In genomic region chr2:20584637-20585321, GRCh38 we compare ENCODE assay signal across 8 cellular contexts.
A peak's percentile ranks its signal among the peaks of the same experiment; 100 is the strongest.
DNase-seq lines count a peak whose midpoint lies in the region; ATAC-seq lines count a peak whose summit lies in the region.

No MANE protein-coding gene starts in this region.

- H3K27me3 ChIP-seq in CD4-positive, alpha-beta memory T cell (ENCODE audit: insufficient read depth, low read length), result no peaks in the 10 kb centered on the region

- H3K4me1 ChIP-seq in CD4-positive, alpha-beta memory T cell (ENCODE audit: insufficient read depth, low read length), result no peaks in the 10 kb centered on the region

- peaks cover 0 to 5% of the 10 kb centered on the region in 2 donors for H3K36me3 Mint-ChIP-seq in CD4-positive, alpha-beta memory T cell

- DNase-seq in GM04503 (ENCODE audit: low read depth) (peak; percentile 92), amygdala (lab: John Stamatoyannopoulos, UW) (peak in 44 of 56 donors; percentile 18 to 85 (median 51)), left ventricle myocardium superior (no peak), retina (peak; percentile 68), SIG-M5 (lab: John Stamatoyannopoulos, UW) (no peak)
- DNase-seq in CD4-positive, alpha-beta memory T cell, result no peak

- no peaks in the 10 kb centered on the region for H3K36me3 ChIP-seq in CD4-positive, alpha-beta memory T cell (ENCODE audit: insufficient read depth, low read length)

- no peak overlapping the region for H3K4me3 ChIP-seq in CD4-positive, alpha-beta memory T cell (ENCODE audit: low read length in 2 of 2)

- no peaks in the 10 kb centered on the region for H3K27me3 Mint-ChIP-seq in CD4-positive, alpha-beta memory T cell

- intact Hi-C loops in left ventricle myocardium superior (cut with micrococcal nuclease), result no loop called here
- intact Hi-C loops in CD4-positive, alpha-beta memory T cell (cut with micrococcal nuclease), result no loop called here

- H3K9me3 Mint-ChIP-seq in CD4-positive, alpha-beta memory T cell, result peaks cover 0 to 10% (median 0%) of the 10 kb centered on the region in 8 donors

- H3K27ac ChIP-seq in CD4-positive, alpha-beta memory T cell (ENCODE audit: low read depth, low read length), result no peak overlapping the region

- H3K9me3 ChIP-seq in CD4-positive, alpha-beta memory T cell (ENCODE audit: control insufficient read depth in 1 of 2, low read length in 2 of 2), result no peaks in the 10 kb centered on the region

- H3K27ac Mint-ChIP-seq in CD4-positive, alpha-beta memory T cell, result peak overlapping the region in 1 of 7 donors; percentile 41

- CTCF ChIA-PET in CD4-positive, alpha-beta memory T cell (lab: Charles Lee; ENCODE audit: partially characterized antibody), result no interaction called here

- H3K4me1 Mint-ChIP-seq in CD4-positive, alpha-beta memory T cell, result peaks cover 0 to 2% (median under 1%) of the 10 kb centered on the region in 4 donors

- POLR2A ChIA-PET in CD4-positive, alpha-beta memory T cell (lab: Charles Lee; ENCODE audit: partially characterized antibody), result no interaction called here

- peak; percentile 70 for ATAC-seq in left ventricle myocardium superior
- no peak for ATAC-seq in HG03342 (IDR thresholded peaks at IDR 0.05; ENCODE audit: unreplicated experiment)
- no peak for ATAC-seq in HG03139 (IDR thresholded peaks at IDR 0.05; ENCODE audit: unreplicated experiment)

- H3K4me3 Mint-ChIP-seq in CD4-positive, alpha-beta memory T cell, result no peak overlapping the region

Comparison
In these comparisons a context has a peak if more than half of its experiments do, and no peak if none do; other contexts are left out.
1. DNase-seq: peak in GM04503 (single experiment), amygdala (44 of 56) and retina (single experiment); none in left ventricle myocardium superior (single experiment), SIG-M5 (single experiment) and CD4-positive, alpha-beta memory T cell (0 of 5).